Comparison of ENCODE assay signal across 1 cellular context in the genomic region with DNA sequence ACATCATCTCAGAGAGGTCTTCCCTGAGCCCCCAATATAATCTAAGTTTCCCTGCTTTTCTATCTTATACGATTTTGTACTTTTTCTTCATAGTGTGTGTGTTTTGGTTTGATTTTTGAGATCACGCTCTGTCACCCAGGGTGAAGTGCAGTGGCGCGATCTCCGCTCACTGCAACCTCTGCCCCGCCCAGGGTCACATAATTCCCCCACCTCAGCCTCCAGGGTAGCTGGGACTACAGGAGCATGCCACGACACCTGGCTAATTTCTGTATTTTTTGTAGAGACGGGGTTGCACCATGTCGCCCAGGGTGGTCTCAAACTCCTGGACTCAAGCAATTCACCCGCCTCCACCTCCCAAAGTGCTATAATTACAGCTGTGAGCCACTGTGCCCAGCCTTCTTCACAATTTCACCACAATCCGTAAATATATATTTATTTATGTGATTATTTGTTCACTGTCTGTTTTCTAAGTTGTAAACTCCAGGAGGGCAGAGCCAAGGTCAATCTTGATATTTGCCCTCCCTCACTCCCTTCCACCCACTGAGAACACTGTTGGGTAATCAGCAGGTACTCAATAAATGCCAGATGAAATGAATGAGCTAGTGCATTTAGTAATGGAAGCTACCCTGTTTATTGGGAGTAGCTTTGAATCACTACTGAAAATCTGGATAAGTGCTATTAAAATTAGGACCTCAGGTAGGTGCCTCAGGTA.
A peak's percentile ranks its signal among the peaks of the same experiment; 100 is the strongest.
TF ChIP-seq lines count a peak whose summit lies in the region.

No MANE protein-coding gene starts in this region.

TF ChIP-seq in HEK293, 187 proteins besides CTCF, POLR2A, EP300 and RAD21 (continued from another document):
- no peak for TF ChIP-seq PRDM2 (tag by site-specific recombination; IDR thresholded peaks at IDR 0.05; ENCODE audit: borderline replicate concordance)
- TF ChIP-seq ZNF132 (tag by site-specific recombination; IDR thresholded peaks at IDR 0.05; ENCODE audit: borderline replicate concordance), result no peak
- TF ChIP-seq ZIC2 (tag by site-specific recombination; IDR thresholded peaks at IDR 0.05), result peak; percentile 65
- no peak for TF ChIP-seq ZNF335 (tag by site-specific recombination; conservative IDR thresholded peaks at IDR 0.05)
